32 cellular contexts compared by ENCODE assay signal in genomic region chr11:59941091-59941490, GRCh38. TPM values are rescaled to one million over a fixed set of nuclear protein-coding genes. Genes with fewer than 3 reads are reported as not detected.
"Had no signal": no experiment of that assay in that cellular context is flagged by ENCODE, and none has a peak within 500 bp of the region (broad histone marks: within the 10 kb centered on the region; RNA-seq: fewer than 3 reads in every experiment).

No MANE protein-coding gene starts in this region.

- H3K27ac ChIP-seq: stomach, suprapubic skin, testis, thoracic aorta, thyroid gland, tibial artery, tibial nerve, transverse colon, upper lobe of left lung, upper lobe of right lung, uterus, vagina had no signal

- ATAC-seq: stimulated activated effector memory CD8-positive, alpha-beta T cell treated with anti-CD3 and anti-CD28 coated beads, Interleukin-12 subunit alpha, Interleukin-12 subunit beta, amount 100 ng/mL, for 72 hours; stimulated activated memory B cell treated with anti-CD40 and anti-IgM and Interleukin-4, amounts not matched to agents 10 μg/mL and 1 μg/mL and 100 μg/mL, for 72 hours; stimulated activated naive B cell treated with anti-CD40 and anti-IgM and Interleukin-4, amounts not matched to agents 10 μg/mL and 1 μg/mL and 100 μg/mL, for 72 hours; stimulated activated naive CD8-positive, alpha-beta T cell treated with anti-CD3 and anti-CD28 coated beads, Interleukin-15, amount 100 ng/mL, for 72 hours; stimulated activated naive CD8-positive, alpha-beta T cell treated with anti-CD3 and anti-CD28 coated beads, Interleukin-15, Interleukin-2, amounts not matched to agents 100 U/mL and 50 U/mL, for 24 hours; upper lobe of right lung had no signal

- H3K4me3 ChIP-seq: stomach, suprapubic skin, testis, thoracic aorta, thyroid gland, tibial artery, tibial nerve, transverse colon, upper lobe of left lung, upper lobe of right lung, uterus, vagina had no signal

- H3K27me3 ChIP-seq: stomach, suprapubic skin, testis, thyroid gland, tibial artery, tibial nerve, transverse colon, upper lobe of left lung, upper lobe of right lung, uterus, vagina had no signal

- FAIRE-seq: urothelium cell line had no signal

- H3K4me1 ChIP-seq: stomach, suprapubic skin, testis, thyroid gland, tibial artery, tibial nerve, transverse colon, upper lobe of left lung, upper lobe of right lung, uterus, vagina had no signal

- H3K9me3 ChIP-seq: stomach, suprapubic skin, testis, thoracic aorta, thyroid gland, tibial artery, tibial nerve, transverse colon, upper lobe of left lung, upper lobe of right lung, uterus, vagina had no signal

- H3K36me3 ChIP-seq: stomach, suprapubic skin, thoracic aorta, thyroid gland, tibial artery, tibial nerve, transverse colon, upper lobe of left lung, upper lobe of right lung, uterus, vagina had no signal

- DNase-seq: stimulated activated CD4-positive, alpha-beta T cell treated with anti-CD3 and anti-CD28 coated beads, Interleukin-2, amount 100 ng/mL, for 48 hours; stimulated activated CD4-positive, alpha-beta T cell treated with anti-CD3 and anti-CD28 coated beads, Interleukin-4, amount 100 ng/mL, for 1 hour; stimulated activated CD4-positive, alpha-beta T cell treated with anti-CD3 and anti-CD28 coated beads, Interleukin-4, amount 100 ng/mL, for 24 hours; stimulated activated CD4-positive, alpha-beta T cell treated with anti-CD3 and anti-CD28 coated beads, Interleukin-4, amount 100 ng/mL, for 4 hours; stimulated activated CD8-positive, alpha-beta memory T cell treated with anti-CD3 and anti-CD28 coated beads, Interleukin-4, amount 100 ng/mL, for 48 hours; stimulated activated naive B cell treated with anti-CD40 and anti-IgM and Interleukin-4, amounts not matched to agents 10 μg/mL and 1 μg/mL and 100 μg/mL, for 72 hours; stimulated activated naive CD4-positive, alpha-beta T cell; stimulated activated naive CD4-positive, alpha-beta T cell treated with Interleukin-2 at 50 U/mL for 16 hours; stimulated activated naive CD8-positive, alpha-beta T cell treated with anti-CD3 and anti-CD28 coated beads, Interleukin-15, amount 100 ng/mL, for 72 hours; stimulated activated naive CD8-positive, alpha-beta T cell treated with anti-CD3 and anti-CD28 coated beads, Interleukin-15, Interleukin-2, amounts not matched to agents 100 U/mL and 50 U/mL, for 24 hours; stomach; substantia nigra; testis; thyroid gland; tibial artery; transverse colon; trophoblast cell; upper lobe of left lung; upper lobe of right lung; uterus had no signal

RNA-seq across cellular contexts. Expression of gene OOSP1, which starts 2.9 kb away (rescaled TPM):
- total RNA-seq: stomach, subcutaneous adipose tissue, suprapubic skin, thoracic aorta, thyroid gland, tibial nerve, transverse colon, upper lobe of right lung, ureter, uterus, vagina had no signal
- polyA plus RNA-seq: stomach, thymus, urinary bladder had no signal

RNA-seq across cellular contexts. Expression of gene OOSP4A, which starts 22.7 kb away (rescaled TPM):
- total RNA-seq: stomach, subcutaneous adipose tissue, suprapubic skin, temporal lobe, testis, thoracic aorta, thyroid gland, tibial nerve, transverse colon, upper lobe of left lung, upper lobe of right lung, ureter, urinary bladder, uterus, vagina had no signal
- polyA plus RNA-seq: stomach, urinary bladder had no signal
